In the genomic region with DNA sequence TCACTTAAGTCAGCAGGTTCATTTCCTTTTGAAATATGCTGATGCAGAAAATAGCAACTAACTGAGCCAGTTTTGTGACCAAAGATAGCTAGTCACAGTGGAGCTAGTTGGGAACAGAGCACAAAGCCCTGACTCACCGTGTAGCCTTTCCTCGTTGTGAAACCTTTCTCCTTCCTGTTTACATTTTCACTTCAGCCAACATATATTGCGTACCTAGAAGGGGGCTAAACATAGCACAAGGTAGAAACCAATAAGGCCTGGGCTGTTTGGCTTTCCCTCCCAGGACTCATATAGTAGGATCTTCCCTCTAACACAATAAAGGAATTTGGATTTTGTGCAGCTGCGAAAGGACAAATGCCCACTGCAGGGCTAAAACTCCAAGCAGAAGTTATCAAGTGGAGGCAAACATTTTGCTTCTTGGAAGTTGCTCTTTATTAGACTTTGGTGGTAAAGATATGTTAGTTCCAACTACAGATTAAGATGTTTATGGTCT, we compare ENCODE assay signal across 1 cellular context.
TF ChIP-seq lines count a peak whose summit lies in the region.

No MANE protein-coding gene starts in this region.

TF ChIP-seq in HepG2, 621 proteins besides CTCF, POLR2A, EP300 and RAD21 (continued from another document and continues in another):
- TF ChIP-seq, protein P1, sequence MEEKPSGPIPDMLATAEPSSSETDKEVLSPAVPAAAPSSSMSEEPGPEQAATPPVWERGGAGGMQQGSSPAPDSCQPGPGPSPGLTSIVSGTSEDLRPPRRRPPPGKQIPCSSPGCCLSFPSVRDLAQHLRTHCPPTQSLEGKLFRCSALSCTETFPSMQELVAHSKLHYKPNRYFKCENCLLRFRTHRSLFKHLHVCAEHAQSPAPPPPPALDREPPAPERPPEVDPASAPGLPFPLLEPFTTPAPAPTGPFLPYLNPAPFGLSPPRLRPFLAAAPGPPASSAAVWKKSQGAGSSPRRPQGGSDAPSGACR (CRISPR knock-in tag; IDR thresholded peaks at IDR 0.05) = peak; percentile 86; the same call in 1 of the 2 replicates
- TF ChIP-seq, protein P2, sequence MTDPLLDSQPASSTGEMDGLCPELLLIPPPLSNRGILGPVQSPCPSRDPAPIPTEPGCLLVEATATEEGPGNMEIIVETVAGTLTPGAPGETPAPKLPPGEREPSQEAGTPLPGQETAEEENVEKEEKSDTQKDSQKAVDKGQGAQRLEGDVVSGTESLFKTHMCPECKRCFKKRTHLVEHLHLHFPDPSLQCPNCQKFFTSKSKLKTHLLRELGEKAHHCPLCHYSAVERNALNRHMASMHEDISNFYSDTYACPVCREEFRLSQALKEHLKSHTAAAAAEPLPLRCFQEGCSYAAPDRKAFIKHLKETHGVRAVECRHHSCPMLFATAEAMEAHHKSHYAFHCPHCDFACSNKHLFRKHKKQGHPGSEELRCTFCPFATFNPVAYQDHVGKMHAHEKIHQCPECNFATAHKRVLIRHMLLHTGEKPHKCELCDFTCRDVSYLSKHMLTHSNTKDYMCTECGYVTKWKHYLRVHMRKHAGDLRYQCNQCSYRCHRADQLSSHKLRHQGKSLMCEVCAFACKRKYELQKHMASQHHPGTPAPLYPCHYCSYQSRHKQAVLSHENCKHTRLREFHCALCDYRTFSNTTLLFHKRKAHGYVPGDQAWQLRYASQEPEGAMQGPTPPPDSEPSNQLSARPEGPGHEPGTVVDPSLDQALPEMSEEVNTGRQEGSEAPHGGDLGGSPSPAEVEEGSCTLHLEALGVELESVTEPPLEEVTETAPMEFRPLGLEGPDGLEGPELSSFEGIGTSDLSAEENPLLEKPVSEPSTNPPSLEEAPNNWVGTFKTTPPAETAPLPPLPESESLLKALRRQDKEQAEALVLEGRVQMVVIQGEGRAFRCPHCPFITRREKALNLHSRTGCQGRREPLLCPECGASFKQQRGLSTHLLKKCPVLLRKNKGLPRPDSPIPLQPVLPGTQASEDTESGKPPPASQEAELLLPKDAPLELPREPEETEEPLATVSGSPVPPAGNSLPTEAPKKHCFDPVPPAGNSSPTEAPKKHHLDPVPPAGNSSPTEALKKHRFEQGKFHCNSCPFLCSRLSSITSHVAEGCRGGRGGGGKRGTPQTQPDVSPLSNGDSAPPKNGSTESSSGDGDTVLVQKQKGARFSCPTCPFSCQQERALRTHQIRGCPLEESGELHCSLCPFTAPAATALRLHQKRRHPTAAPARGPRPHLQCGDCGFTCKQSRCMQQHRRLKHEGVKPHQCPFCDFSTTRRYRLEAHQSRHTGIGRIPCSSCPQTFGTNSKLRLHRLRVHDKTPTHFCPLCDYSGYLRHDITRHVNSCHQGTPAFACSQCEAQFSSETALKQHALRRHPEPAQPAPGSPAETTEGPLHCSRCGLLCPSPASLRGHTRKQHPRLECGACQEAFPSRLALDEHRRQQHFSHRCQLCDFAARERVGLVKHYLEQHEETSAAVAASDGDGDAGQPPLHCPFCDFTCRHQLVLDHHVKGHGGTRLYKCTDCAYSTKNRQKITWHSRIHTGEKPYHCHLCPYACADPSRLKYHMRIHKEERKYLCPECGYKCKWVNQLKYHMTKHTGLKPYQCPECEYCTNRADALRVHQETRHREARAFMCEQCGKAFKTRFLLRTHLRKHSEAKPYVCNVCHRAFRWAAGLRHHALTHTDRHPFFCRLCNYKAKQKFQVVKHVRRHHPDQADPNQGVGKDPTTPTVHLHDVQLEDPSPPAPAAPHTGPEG (CRISPR knock-in tag; IDR thresholded peaks at IDR 0.05) = no peak
- TF ChIP-seq KAT8 (CRISPR knock-in tag; IDR thresholded peaks at IDR 0.05) (peak; percentile 86), ZFP36 (IDR thresholded peaks at IDR 0.05; ENCODE audit: borderline replicate concordance, low read depth, low read length, partially characterized antibody) (peak; percentile 5), ZNF772 (CRISPR knock-in tag; IDR thresholded peaks at IDR 0.05) (peak; percentile 82; the same call in 1 of the 2 replicates), GATAD2A (CRISPR knock-in tag; IDR thresholded peaks at IDR 0.05) (peak; percentile 99), AGO2 (optimal IDR thresholded peaks at IDR 0.05; ENCODE audit: low read depth, low read length) (no peak), ARNT2 (CRISPR knock-in tag; IDR thresholded peaks at IDR 0.05; ENCODE audit: low read depth) (0 out of 2 replicates have a peak, but pooled peaks have one; percentile 37), GATAD1 (CRISPR knock-in tag; IDR thresholded peaks at IDR 0.05) (peak; percentile 73), MIXL1 (CRISPR knock-in tag; IDR thresholded peaks at IDR 0.05) (peak; percentile 87; the same call in 1 of the 2 replicates), POGZ (CRISPR knock-in tag; IDR thresholded peaks at IDR 0.05) (peak; percentile 73), SP140L (CRISPR knock-in tag; IDR thresholded peaks at IDR 0.05; ENCODE audit: borderline replicate concordance) (0 out of 2 replicates have a peak, but pooled peaks have one; percentile 74), BORCS8-MEF2B (CRISPR knock-in tag; IDR thresholded peaks at IDR 0.05) (no peak), GFI1 (CRISPR knock-in tag; IDR thresholded peaks at IDR 0.05; ENCODE audit: borderline replicate concordance) (0 out of 2 replicates have a peak, but pooled peaks have one; percentile 49), KLF6 (CRISPR knock-in tag; IDR thresholded peaks at IDR 0.05) (peak; percentile 65; the same call in 1 of the 2 replicates), ZSCAN25 (CRISPR knock-in tag; IDR thresholded peaks at IDR 0.05) (0 out of 2 replicates have a peak, but pooled peaks have one; percentile 39), ZBTB3 (CRISPR knock-in tag; IDR thresholded peaks at IDR 0.05; ENCODE audit: borderline replicate concordance, low read depth) (peak; percentile 84; the same call in 1 of the 2 replicates), ZNF335 (CRISPR knock-in tag; IDR thresholded peaks at IDR 0.05) (peak; percentile 88), SKI (IDR thresholded peaks at IDR 0.05; ENCODE audit: partially characterized antibody) (peak; percentile 56), SOX13 (IDR thresholded peaks at IDR 0.05) (peak; percentile 55), SOX13 (CRISPR knock-in tag; conservative IDR thresholded peaks at IDR 0.05 in 1 of 2, IDR thresholded peaks at IDR 0.05 in 1 of 2) (peak in 1 of 2 experiments; percentile 94; a peak in 2 of 4 replicates), KAT7 (CRISPR knock-in tag; IDR thresholded peaks at IDR 0.05; ENCODE audit: borderline replicate concordance) (peak; percentile 79; the same call in 1 of the 2 replicates), ZNF670 (CRISPR knock-in tag; IDR thresholded peaks at IDR 0.05; ENCODE audit: borderline replicate concordance) (peak; percentile 93), THAP11 (CRISPR knock-in tag; IDR thresholded peaks at IDR 0.05) (peak; percentile 83), CREB1 (IDR thresholded peaks at IDR 0.05) (peak; percentile 34; the same call in 1 of the 2 replicates), CREB1 (CRISPR knock-in tag; IDR thresholded peaks at IDR 0.05) (peak; percentile 80), SNAI1 (CRISPR knock-in tag; IDR thresholded peaks at IDR 0.05; ENCODE audit: borderline replicate concordance) (no peak)
- TF ChIP-seq, protein P3, sequence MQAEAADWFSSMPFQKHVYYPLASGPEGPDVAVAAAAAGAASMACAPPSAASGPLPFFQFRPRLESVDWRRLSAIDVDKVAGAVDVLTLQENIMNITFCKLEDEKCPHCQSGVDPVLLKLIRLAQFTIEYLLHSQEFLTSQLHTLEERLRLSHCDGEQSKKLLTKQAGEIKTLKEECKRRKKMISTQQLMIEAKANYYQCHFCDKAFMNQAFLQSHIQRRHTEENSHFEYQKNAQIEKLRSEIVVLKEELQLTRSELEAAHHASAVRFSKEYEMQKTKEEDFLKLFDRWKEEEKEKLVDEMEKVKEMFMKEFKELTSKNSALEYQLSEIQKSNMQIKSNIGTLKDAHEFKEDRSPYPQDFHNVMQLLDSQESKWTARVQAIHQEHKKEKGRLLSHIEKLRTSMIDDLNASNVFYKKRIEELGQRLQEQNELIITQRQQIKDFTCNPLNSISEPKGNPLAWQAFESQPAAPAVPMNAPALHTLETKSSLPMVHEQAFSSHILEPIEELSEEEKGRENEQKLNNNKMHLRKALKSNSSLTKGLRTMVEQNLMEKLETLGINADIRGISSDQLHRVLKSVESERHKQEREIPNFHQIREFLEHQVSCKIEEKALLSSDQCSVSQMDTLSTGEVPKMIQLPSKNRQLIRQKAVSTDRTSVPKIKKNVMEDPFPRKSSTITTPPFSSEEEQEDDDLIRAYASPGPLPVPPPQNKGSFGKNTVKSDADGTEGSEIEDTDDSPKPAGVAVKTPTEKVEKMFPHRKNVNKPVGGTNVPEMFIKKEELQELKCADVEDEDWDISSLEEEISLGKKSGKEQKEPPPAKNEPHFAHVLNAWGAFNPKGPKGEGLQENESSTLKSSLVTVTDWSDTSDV (CRISPR knock-in tag; IDR thresholded peaks at IDR 0.05) = no peak
- TF ChIP-seq, protein P4, sequence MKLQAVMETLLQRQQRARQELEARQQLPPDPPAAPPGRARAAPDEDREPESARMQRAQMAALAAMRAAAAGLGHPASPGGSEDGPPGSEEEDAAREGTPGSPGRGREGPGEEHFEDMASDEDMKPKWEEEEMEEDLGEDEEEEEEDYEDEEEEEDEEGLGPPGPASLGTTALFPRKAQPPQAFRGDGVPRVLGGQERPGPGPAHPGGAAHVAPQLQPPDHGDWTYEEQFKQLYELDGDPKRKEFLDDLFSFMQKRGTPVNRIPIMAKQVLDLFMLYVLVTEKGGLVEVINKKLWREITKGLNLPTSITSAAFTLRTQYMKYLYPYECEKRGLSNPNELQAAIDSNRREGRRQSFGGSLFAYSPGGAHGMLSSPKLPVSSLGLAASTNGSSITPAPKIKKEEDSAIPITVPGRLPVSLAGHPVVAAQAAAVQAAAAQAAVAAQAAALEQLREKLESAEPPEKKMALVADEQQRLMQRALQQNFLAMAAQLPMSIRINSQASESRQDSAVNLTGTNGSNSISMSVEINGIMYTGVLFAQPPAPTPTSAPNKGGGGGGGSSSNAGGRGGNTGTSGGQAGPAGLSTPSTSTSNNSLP (IDR thresholded peaks at IDR 0.05; ENCODE audit: low read depth, low read length) = peak; percentile 34; the same call in 1 of the 2 replicates
- TF ChIP-seq, protein P5, sequence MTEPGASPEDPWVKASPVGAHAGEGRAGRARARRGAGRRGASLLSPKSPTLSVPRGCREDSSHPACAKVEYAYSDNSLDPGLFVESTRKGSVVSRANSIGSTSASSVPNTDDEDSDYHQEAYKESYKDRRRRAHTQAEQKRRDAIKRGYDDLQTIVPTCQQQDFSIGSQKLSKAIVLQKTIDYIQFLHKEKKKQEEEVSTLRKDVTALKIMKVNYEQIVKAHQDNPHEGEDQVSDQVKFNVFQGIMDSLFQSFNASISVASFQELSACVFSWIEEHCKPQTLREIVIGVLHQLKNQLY (CRISPR knock-in tag; IDR thresholded peaks at IDR 0.05) = peak; percentile 82
- TF ChIP-seq, protein P6, sequence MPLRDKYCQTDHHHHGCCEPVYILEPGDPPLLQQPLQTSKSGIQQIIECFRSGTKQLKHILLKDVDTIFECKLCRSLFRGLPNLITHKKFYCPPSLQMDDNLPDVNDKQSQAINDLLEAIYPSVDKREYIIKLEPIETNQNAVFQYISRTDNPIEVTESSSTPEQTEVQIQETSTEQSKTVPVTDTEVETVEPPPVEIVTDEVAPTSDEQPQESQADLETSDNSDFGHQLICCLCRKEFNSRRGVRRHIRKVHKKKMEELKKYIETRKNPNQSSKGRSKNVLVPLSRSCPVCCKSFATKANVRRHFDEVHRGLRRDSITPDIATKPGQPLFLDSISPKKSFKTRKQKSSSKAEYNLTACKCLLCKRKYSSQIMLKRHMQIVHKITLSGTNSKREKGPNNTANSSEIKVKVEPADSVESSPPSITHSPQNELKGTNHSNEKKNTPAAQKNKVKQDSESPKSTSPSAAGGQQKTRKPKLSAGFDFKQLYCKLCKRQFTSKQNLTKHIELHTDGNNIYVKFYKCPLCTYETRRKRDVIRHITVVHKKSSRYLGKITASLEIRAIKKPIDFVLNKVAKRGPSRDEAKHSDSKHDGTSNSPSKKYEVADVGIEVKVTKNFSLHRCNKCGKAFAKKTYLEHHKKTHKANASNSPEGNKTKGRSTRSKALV (CRISPR knock-in tag; IDR thresholded peaks at IDR 0.05) = 0 out of 2 replicates have a peak, but pooled peaks have one; percentile 22
- TF ChIP-seq, protein P7, sequence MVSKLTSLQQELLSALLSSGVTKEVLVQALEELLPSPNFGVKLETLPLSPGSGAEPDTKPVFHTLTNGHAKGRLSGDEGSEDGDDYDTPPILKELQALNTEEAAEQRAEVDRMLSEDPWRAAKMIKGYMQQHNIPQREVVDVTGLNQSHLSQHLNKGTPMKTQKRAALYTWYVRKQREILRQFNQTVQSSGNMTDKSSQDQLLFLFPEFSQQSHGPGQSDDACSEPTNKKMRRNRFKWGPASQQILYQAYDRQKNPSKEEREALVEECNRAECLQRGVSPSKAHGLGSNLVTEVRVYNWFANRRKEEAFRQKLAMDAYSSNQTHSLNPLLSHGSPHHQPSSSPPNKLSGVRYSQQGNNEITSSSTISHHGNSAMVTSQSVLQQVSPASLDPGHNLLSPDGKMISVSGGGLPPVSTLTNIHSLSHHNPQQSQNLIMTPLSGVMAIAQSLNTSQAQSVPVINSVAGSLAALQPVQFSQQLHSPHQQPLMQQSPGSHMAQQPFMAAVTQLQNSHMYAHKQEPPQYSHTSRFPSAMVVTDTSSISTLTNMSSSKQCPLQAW (CRISPR knock-in tag; IDR thresholded peaks at IDR 0.05) = peak; percentile 79
- TF ChIP-seq, protein P8, sequence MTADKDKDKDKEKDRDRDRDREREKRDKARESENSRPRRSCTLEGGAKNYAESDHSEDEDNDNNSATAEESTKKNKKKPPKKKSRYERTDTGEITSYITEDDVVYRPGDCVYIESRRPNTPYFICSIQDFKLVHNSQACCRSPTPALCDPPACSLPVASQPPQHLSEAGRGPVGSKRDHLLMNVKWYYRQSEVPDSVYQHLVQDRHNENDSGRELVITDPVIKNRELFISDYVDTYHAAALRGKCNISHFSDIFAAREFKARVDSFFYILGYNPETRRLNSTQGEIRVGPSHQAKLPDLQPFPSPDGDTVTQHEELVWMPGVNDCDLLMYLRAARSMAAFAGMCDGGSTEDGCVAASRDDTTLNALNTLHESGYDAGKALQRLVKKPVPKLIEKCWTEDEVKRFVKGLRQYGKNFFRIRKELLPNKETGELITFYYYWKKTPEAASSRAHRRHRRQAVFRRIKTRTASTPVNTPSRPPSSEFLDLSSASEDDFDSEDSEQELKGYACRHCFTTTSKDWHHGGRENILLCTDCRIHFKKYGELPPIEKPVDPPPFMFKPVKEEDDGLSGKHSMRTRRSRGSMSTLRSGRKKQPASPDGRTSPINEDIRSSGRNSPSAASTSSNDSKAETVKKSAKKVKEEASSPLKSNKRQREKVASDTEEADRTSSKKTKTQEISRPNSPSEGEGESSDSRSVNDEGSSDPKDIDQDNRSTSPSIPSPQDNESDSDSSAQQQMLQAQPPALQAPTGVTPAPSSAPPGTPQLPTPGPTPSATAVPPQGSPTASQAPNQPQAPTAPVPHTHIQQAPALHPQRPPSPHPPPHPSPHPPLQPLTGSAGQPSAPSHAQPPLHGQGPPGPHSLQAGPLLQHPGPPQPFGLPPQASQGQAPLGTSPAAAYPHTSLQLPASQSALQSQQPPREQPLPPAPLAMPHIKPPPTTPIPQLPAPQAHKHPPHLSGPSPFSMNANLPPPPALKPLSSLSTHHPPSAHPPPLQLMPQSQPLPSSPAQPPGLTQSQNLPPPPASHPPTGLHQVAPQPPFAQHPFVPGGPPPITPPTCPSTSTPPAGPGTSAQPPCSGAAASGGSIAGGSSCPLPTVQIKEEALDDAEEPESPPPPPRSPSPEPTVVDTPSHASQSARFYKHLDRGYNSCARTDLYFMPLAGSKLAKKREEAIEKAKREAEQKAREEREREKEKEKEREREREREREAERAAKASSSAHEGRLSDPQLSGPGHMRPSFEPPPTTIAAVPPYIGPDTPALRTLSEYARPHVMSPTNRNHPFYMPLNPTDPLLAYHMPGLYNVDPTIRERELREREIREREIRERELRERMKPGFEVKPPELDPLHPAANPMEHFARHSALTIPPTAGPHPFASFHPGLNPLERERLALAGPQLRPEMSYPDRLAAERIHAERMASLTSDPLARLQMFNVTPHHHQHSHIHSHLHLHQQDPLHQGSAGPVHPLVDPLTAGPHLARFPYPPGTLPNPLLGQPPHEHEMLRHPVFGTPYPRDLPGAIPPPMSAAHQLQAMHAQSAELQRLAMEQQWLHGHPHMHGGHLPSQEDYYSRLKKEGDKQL (CRISPR knock-in tag; IDR thresholded peaks at IDR 0.05; ENCODE audit: low read depth) = peak; percentile 81
